In genomic region chr6:11650297-11650696, GRCh38 we compare ENCODE assay signal across 9 cellular contexts.
DNase-seq lines count a peak whose midpoint lies in the region; ATAC-seq and TF ChIP-seq lines count a peak whose summit lies in the region.
"Had no signal": no experiment of that assay in that cellular context is flagged by ENCODE, and none has a peak within 500 bp of the region (broad histone marks: within the 10 kb centered on the region; RNA-seq: fewer than 3 reads in every experiment).

No MANE protein-coding gene starts in this region.

- H3F3A ChIP-seq in GM23248 (ENCODE audit: insufficient read depth), result peaks cover 36% of the 10 kb centered on the region
- peaks cover 14% of the 10 kb centered on the region for H3F3A ChIP-seq in SK-N-SH (replicated peaks; ENCODE audit: insufficient read depth)

- H3K36me3 ChIP-seq in GM23248 (ENCODE audit: low read depth) (no peaks in the 10 kb centered on the region), SK-N-SH (replicated peaks in 1 of 2; ENCODE audit: control insufficient read depth in 1 of 2, insufficient read depth in 2 of 2, low read length in 1 of 2) (no peaks in the 10 kb centered on the region), Caco-2 (ENCODE audit: control insufficient read depth, insufficient read depth, low read length) (no peaks in the 10 kb centered on the region)

- H3K4me3 ChIP-seq in GM23248 (no peak overlapping the region), SK-N-SH (ENCODE audit: low read depth in 2 of 2, low read length in 1 of 2) (no peak overlapping the region), Caco-2 (ENCODE audit: low read depth, low read length) (no peak overlapping the region)

- H3K36me3 Mint-ChIP-seq in Caco-2 (ENCODE audit: insufficient read depth, unreplicated experiment), result peaks cover 7% of the 10 kb centered on the region
- H3K36me3 Mint-ChIP-seq: activated naive CD8-positive, alpha-beta T cell treated with anti-CD3 and anti-CD28 coated beads for 36 hours had no signal

- H3K9me3 ChIP-seq in GM23248 (ENCODE audit: low read depth) (no peaks in the 10 kb centered on the region), SK-N-SH (no peaks in the 10 kb centered on the region; the same call in 1 of the 2 replicates), Caco-2 (0 out of 2 replicates have a peak, but pooled peaks cover 2% of the 10 kb centered on the region)

- peaks cover 13% of the 10 kb centered on the region for H3K4me1 Mint-ChIP-seq in Caco-2 (ENCODE audit: low read depth, unreplicated experiment)

- H3K4me2 ChIP-seq in GM23248 (ENCODE audit: unreplicated experiment) (peak overlapping the region; percentile 7), SK-N-SH (peak overlapping the region; percentile 22; the same call in 1 of the 2 replicates)

- no peak overlapping the region for H3K4me3 Mint-ChIP-seq in Caco-2 (ENCODE audit: unreplicated experiment)
- H3K4me3 Mint-ChIP-seq: activated naive CD8-positive, alpha-beta T cell treated with anti-CD3 and anti-CD28 coated beads for 36 hours had no signal

- no peak for ATAC-seq in HG03342 (IDR thresholded peaks at IDR 0.05; ENCODE audit: unreplicated experiment)

- no peak overlapping the region for H3K9ac ChIP-seq in GM23248
- peak overlapping the region; percentile 32; the same call in 1 of the 2 replicates for H3K9ac ChIP-seq in SK-N-SH

- no peak overlapping the region for H3K27ac Mint-ChIP-seq in Caco-2 (ENCODE audit: unreplicated experiment)
- H3K27ac Mint-ChIP-seq: activated naive CD8-positive, alpha-beta T cell treated with anti-CD3 and anti-CD28 coated beads for 36 hours had no signal

- TF ChIP-seq EP300 in SK-N-SH (IDR thresholded peaks at IDR 0.05; ENCODE audit: borderline replicate concordance in 1 of 2, low read depth in 1 of 2, low read length in 1 of 2), result peak in 1 of 2 experiments; percentile 62; a peak in 1 of 4 replicates

- intact Hi-C loops in Caco-2 (cut with micrococcal nuclease; ENCODE audit: unreplicated experiment), result loop anchor here (10.0 kb wide), 1 partner anchor 265 kb away; no protein-coding TSS in a partner anchor

- H3K27me3 Mint-ChIP-seq in Caco-2 (ENCODE audit: insufficient read depth, unreplicated experiment), result no peaks in the 10 kb centered on the region

- BruUV-seq in Caco-2 (replicated peaks; lab: Mats Ljungman, UMichigan), result no TSS peak

- peak overlapping the region; percentile 19 for H3K27ac ChIP-seq in GM23248
- H3K27ac ChIP-seq in SK-N-SH (ENCODE audit: low read depth in 2 of 2, low read length in 1 of 2), result peak overlapping the region in 1 of 2 experiments; percentile 58; a peak in 3 of 4 replicates

- H4K20me1 ChIP-seq in GM23248 (ENCODE audit: insufficient read depth) (no peaks in the 10 kb centered on the region), SK-N-SH (ENCODE audit: insufficient read depth) (no peaks in the 10 kb centered on the region)

- in situ Hi-C loops in GM23248 (cut with MboI), result loop anchor here (25.0 kb wide), 1 partner anchor 587 kb away; no protein-coding TSS in a partner anchor

- TF ChIP-seq CTCF in SK-N-SH (IDR thresholded peaks at IDR 0.05) (no peak), Caco-2 (IDR thresholded peaks at IDR 0.05; ENCODE audit: insufficient read depth in 1 of 2, low read depth in 1 of 2, low read length in 1 of 2, severe bottlenecking in 1 of 2, unreplicated experiment in 1 of 2) (no peak)

- no peaks in the 10 kb centered on the region for H3K9me3 Mint-ChIP-seq in Caco-2 (ENCODE audit: unreplicated experiment)
- H3K9me3 Mint-ChIP-seq: activated naive CD8-positive, alpha-beta T cell treated with anti-CD3 and anti-CD28 coated beads for 36 hours had no signal

- H3K4me1 ChIP-seq in GM23248 (ENCODE audit: insufficient read depth), result peaks cover 44% of the 10 kb centered on the region
- peaks cover 0 to 31% of the 10 kb centered on the region in 2 experiments; a peak in 3 of 4 replicates for H3K4me1 ChIP-seq in SK-N-SH (ENCODE audit: control insufficient read depth in 1 of 2, insufficient read depth in 2 of 2, low read depth in 1 of 2, low read length in 1 of 2)
- H3K4me1 ChIP-seq in Caco-2, result peaks cover 27% of the 10 kb centered on the region

- TF ChIP-seq RAD21 in SK-N-SH (IDR thresholded peaks at IDR 0.05; ENCODE audit: low read length), result no peak

- POLR2A ChIA-PET in SK-N-SH (lab: Yijun Ruan, JAX) (no interaction called here), Caco-2 (lab: Charles Lee) (no interaction called here)

- H3K9me2 ChIP-seq in GM23248 (ENCODE audit: insufficient read depth), result no peaks in the 10 kb centered on the region
- no peaks in the 10 kb centered on the region for H3K9me2 ChIP-seq in SK-N-SH

- CTCF ChIA-PET in SK-N-SH (lab: Yijun Ruan, JAX) (interaction anchor here (0.6 kb wide), 1 partner anchor 584 kb away, joined by 3 read pairs; no protein-coding TSS in a partner anchor), Caco-2 (lab: Charles Lee) (no interaction called here)

- H3K27me3 ChIP-seq in GM23248 (replicated peaks; ENCODE audit: insufficient read depth), result no peaks in the 10 kb centered on the region
- no peaks in the 10 kb centered on the region for H3K27me3 ChIP-seq in SK-N-SH (ENCODE audit: insufficient read depth)
- H3K27me3 ChIP-seq in Caco-2 (replicated peaks; ENCODE audit: control insufficient read depth, insufficient read depth, low read length), result no peaks in the 10 kb centered on the region

- H2AFZ ChIP-seq in GM23248, result no peak overlapping the region
- H2AFZ ChIP-seq in SK-N-SH (ENCODE audit: low read depth), result peak overlapping the region; percentile 27; the same call in 1 of the 2 replicates

- H3K79me2 ChIP-seq in GM23248 (ENCODE audit: insufficient read depth) (no peaks in the 10 kb centered on the region), SK-N-SH (ENCODE audit: insufficient read depth) (no peaks in the 10 kb centered on the region)

- 67 to 69% methylated on average over 5 of the region's 5 CpGs for WGBS in GM23248 (ENCODE audit: low coverage in 1 of 2, low lambda C conversion rate in 2 of 2, missing lambda C conversion rate in 2 of 2), 2 experiments
- 64% methylated on average over 5 of the region's 5 CpGs for WGBS in SK-N-SH (ENCODE audit: low lambda C conversion rate)

- DNase-seq in GM23248, result peak; percentile 56
- no peak for DNase-seq in SK-N-SH
- peak; percentile 21 for DNase-seq in foreskin melanocyte
- peak; percentile 69 for DNase-seq in non-pigmented ciliary epithelial cell (ENCODE audit: low read depth)
- no peak for DNase-seq in medulla oblongata (ENCODE audit: extremely low spot score)
- no peak for DNase-seq in NK-92 (lab: John Stamatoyannopoulos, UW; ENCODE audit: unreplicated experiment)
- DNase-seq in Caco-2, result no peak
- DNase-seq: activated naive CD8-positive, alpha-beta T cell treated with anti-CD3 and anti-CD28 coated beads for 36 hours had no signal

TF ChIP-seq in SK-N-SH, 30 proteins besides CTCF, POLR2A, EP300 and RAD21:
- TF ChIP-seq JUND (IDR thresholded peaks at IDR 0.05) (0 out of 2 replicates have a peak, but pooled peaks have one; percentile 30), USF1 (IDR thresholded peaks at IDR 0.05; ENCODE audit: borderline replicate concordance, low read depth) (no peak), TCF12 (IDR thresholded peaks at IDR 0.05) (0 out of 2 replicates have a peak, but pooled peaks have one; percentile 47), TEAD4 (IDR thresholded peaks at IDR 0.05; ENCODE audit: borderline replicate concordance, insufficient read depth) (peak; percentile 59; the same call in 1 of the 2 replicates), FOXM1 (IDR thresholded peaks at IDR 0.05; ENCODE audit: low read depth) (no peak), RXRA (IDR thresholded peaks at IDR 0.05; ENCODE audit: borderline replicate concordance, low read depth) (peak; percentile 37; the same call in 1 of the 2 replicates)
- TF ChIP-seq, protein P1, sequence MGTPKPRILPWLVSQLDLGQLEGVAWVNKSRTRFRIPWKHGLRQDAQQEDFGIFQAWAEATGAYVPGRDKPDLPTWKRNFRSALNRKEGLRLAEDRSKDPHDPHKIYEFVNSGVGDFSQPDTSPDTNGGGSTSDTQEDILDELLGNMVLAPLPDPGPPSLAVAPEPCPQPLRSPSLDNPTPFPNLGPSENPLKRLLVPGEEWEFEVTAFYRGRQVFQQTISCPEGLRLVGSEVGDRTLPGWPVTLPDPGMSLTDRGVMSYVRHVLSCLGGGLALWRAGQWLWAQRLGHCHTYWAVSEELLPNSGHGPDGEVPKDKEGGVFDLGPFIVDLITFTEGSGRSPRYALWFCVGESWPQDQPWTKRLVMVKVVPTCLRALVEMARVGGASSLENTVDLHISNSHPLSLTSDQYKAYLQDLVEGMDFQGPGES (IDR thresholded peaks at IDR 0.05; ENCODE audit: low read depth, low read length), result no peak

Comparison
In these comparisons a context has a peak if more than half of its experiments do, and no peak if none do; other contexts are left out.
1. DNase-seq: peak in GM23248 (single experiment), foreskin melanocyte (single experiment) and non-pigmented ciliary epithelial cell (single experiment); none in SK-N-SH (single experiment), medulla oblongata (single experiment), NK-92 (single experiment) and Caco-2 (0 of 2).